Comparison of ENCODE assay signal across 23 cellular contexts in the genomic region with DNA sequence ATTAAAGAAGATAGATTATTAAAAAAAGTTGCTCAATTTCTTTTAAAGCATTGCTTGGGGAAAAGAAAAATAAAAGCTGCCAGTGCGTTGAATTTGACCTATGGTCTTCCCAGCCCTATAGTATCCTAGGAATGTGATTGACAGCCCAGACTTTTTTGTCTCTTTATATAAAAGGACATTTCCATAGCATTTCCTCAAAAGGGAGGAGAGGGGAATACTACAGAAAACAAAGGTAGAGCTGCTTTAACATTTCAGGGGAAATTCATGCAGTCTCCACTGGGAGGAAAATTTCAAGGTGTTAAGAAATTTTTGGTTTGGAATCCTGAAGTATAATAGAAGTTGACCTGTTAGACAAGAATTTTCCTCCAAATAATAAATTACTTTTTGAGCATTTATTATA. TPM values are rescaled to one million over a fixed set of nuclear protein-coding genes. Genes with fewer than 3 reads are reported as not detected.
"Had no signal": no experiment of that assay in that cellular context is flagged by ENCODE, and none has a peak within 500 bp of the region (broad histone marks: within the 10 kb centered on the region; RNA-seq: fewer than 3 reads in every experiment).

No MANE protein-coding gene starts in this region.

- H3K27me3 Mint-ChIP-seq: activated B cell treated with CpG ODN at 0.5 μM for 24 hours; activated CD4-positive, alpha-beta memory T cell treated with anti-CD3 and anti-CD28 coated beads for 36 hours; activated naive CD8-positive, alpha-beta T cell treated with anti-CD3 and anti-CD28 coated beads for 36 hours; activated T-helper 17 cell treated with anti-CD3 and anti-CD28 coated beads, Interleukin-2, amount 50 U/mL, for 72 hours had no signal

- H3K36me3 ChIP-seq: adrenal gland, brain microvascular endothelial cell, breast epithelium, WERI-Rb-1 had no signal

- H3K27ac Mint-ChIP-seq: activated B cell treated with CpG ODN at 0.5 μM for 24 hours; activated CD4-positive, alpha-beta memory T cell treated with anti-CD3 and anti-CD28 coated beads for 36 hours; activated CD4-positive, alpha-beta T cell treated with anti-CD3 and anti-CD28 coated beads, Interleukin-2, amount 10 ng/mL, durations not matched to agents 24 days and 14 days; activated CD8-positive, alpha-beta T cell treated with anti-CD3 and anti-CD28 coated beads for 36 hours; activated naive CD4-positive, alpha-beta T cell treated with anti-CD3 and anti-CD28 coated beads for 36 hours; activated naive CD4-positive, alpha-beta T cell treated with anti-CD3 and anti-CD28 coated beads, Interleukin-2, amount 50 U/mL, for 72 hours; activated naive CD8-positive, alpha-beta T cell treated with anti-CD3 and anti-CD28 coated beads for 36 hours; activated T-cell treated with anti-CD3 and anti-CD28 coated beads, Interleukin-2, amount 50 U/mL, for 72 hours; activated T-helper 1 cell treated with anti-CD3 and anti-CD28 coated beads, Interleukin-12 subunit alpha, Interleukin-12 subunit beta, Interleukin-2, Interleukin-4 antibody, amounts not matched to agents 30 ng/mL and 10 ng/mL and 1 ng/mL, durations not matched to agents 14 hours and 24 hours and 36 hours; activated T-helper 17 cell treated with anti-CD3 and anti-CD28 coated beads, Interleukin-2, amount 50 U/mL, for 72 hours had no signal

- H3K27ac ChIP-seq: adrenal gland, body of pancreas, brain microvascular endothelial cell, breast epithelium, WERI-Rb-1 had no signal

- H3K36me3 Mint-ChIP-seq: activated CD4-positive, alpha-beta memory T cell treated with anti-CD3 and anti-CD28 coated beads for 36 hours; activated naive CD4-positive, alpha-beta T cell treated with anti-CD3 and anti-CD28 coated beads, Interleukin-2, amount 50 U/mL, for 72 hours; activated naive CD8-positive, alpha-beta T cell treated with anti-CD3 and anti-CD28 coated beads for 36 hours had no signal

- H3K27me3 ChIP-seq: adrenal gland, body of pancreas, brain microvascular endothelial cell, breast epithelium had no signal

- H3K4me3 ChIP-seq: adrenal gland, body of pancreas, breast epithelium had no signal

- H3K9me3 Mint-ChIP-seq: activated B cell treated with CpG ODN at 0.5 μM for 24 hours; activated CD4-positive, alpha-beta memory T cell treated with anti-CD3 and anti-CD28 coated beads for 36 hours; activated CD4-positive, alpha-beta T cell treated with anti-CD3 and anti-CD28 coated beads, Interleukin-2, amount 10 ng/mL, durations not matched to agents 24 days and 14 days; activated CD8-positive, alpha-beta T cell treated with anti-CD3 and anti-CD28 coated beads for 36 hours; activated naive CD4-positive, alpha-beta T cell treated with anti-CD3 and anti-CD28 coated beads for 36 hours; activated naive CD4-positive, alpha-beta T cell treated with anti-CD3 and anti-CD28 coated beads, Interleukin-2, amount 50 U/mL, for 72 hours; activated naive CD8-positive, alpha-beta T cell treated with anti-CD3 and anti-CD28 coated beads for 36 hours; activated T-cell treated with anti-CD3 and anti-CD28 coated beads, Interleukin-2, amount 50 U/mL, for 4 hours; activated T-cell treated with anti-CD3 and anti-CD28 coated beads, Interleukin-2, amount 50 U/mL, for 72 hours; activated T-helper 1 cell treated with anti-CD3 and anti-CD28 coated beads, Interleukin-12 subunit alpha, Interleukin-12 subunit beta, Interleukin-2, Interleukin-4 antibody, amounts not matched to agents 30 ng/mL and 10 ng/mL and 1 ng/mL, durations not matched to agents 14 hours and 24 hours and 36 hours; activated T-helper 17 cell treated with anti-CD3 and anti-CD28 coated beads, Interleukin-2, amount 50 U/mL, for 72 hours had no signal

- H3K4me1 Mint-ChIP-seq: activated T-helper 17 cell treated with anti-CD3 and anti-CD28 coated beads, Interleukin-2, amount 50 U/mL, for 72 hours had no signal

- H3K9me3 ChIP-seq: adrenal gland, body of pancreas, breast epithelium had no signal

- H3K4me1 ChIP-seq: adrenal gland, body of pancreas, breast epithelium had no signal

- H3K4me3 Mint-ChIP-seq: activated B cell treated with CpG ODN at 0.5 μM for 24 hours; activated CD4-positive, alpha-beta memory T cell treated with anti-CD3 and anti-CD28 coated beads for 36 hours; activated CD4-positive, alpha-beta T cell treated with anti-CD3 and anti-CD28 coated beads, Interleukin-2, amount 10 ng/mL, durations not matched to agents 24 days and 14 days; activated CD8-positive, alpha-beta T cell treated with anti-CD3 and anti-CD28 coated beads for 36 hours; activated naive CD4-positive, alpha-beta T cell treated with anti-CD3 and anti-CD28 coated beads for 36 hours; activated naive CD8-positive, alpha-beta T cell treated with anti-CD3 and anti-CD28 coated beads for 36 hours; activated T-cell treated with anti-CD3 and anti-CD28 coated beads, Interleukin-2, amount 50 U/mL, for 4 hours; activated T-cell treated with anti-CD3 and anti-CD28 coated beads, Interleukin-2, amount 50 U/mL, for 72 hours; activated T-helper 1 cell treated with anti-CD3 and anti-CD28 coated beads, Interleukin-12 subunit alpha, Interleukin-12 subunit beta, Interleukin-2, Interleukin-4 antibody, amounts not matched to agents 30 ng/mL and 10 ng/mL and 1 ng/mL, durations not matched to agents 14 hours and 24 hours and 36 hours; activated T-helper 17 cell treated with anti-CD3 and anti-CD28 coated beads, Interleukin-2, amount 50 U/mL, for 72 hours; T-helper 17 cell had no signal

RNA-seq across cellular contexts. Expression of a gene that starts 17.9 kb away (rescaled TPM):
- total RNA-seq: activated B cell treated with CpG ODN at 0.5 μM for 24 hours; activated CD4-positive, alpha-beta memory T cell treated with anti-CD3 and anti-CD28 coated beads for 36 hours; activated CD4-positive, alpha-beta T cell treated with anti-CD3 and anti-CD28 coated beads, Interleukin-2, amount 10 ng/mL, durations not matched to agents 24 days and 14 days; activated CD8-positive, alpha-beta memory T cell treated with anti-CD3 and anti-CD28 coated beads for 36 hours; activated CD8-positive, alpha-beta T cell treated with anti-CD3 and anti-CD28 coated beads for 36 hours; activated naive CD4-positive, alpha-beta T cell treated with anti-CD3 and anti-CD28 coated beads for 36 hours; activated naive CD4-positive, alpha-beta T cell treated with anti-CD3 and anti-CD28 coated beads, Interleukin-2, amount 50 U/mL, for 72 hours; activated naive CD8-positive, alpha-beta T cell treated with anti-CD3 and anti-CD28 coated beads for 36 hours; activated T-cell treated with anti-CD3 and anti-CD28 coated beads, Interleukin-2, amount 50 U/mL, for 4 hours; activated T-cell treated with anti-CD3 and anti-CD28 coated beads, Interleukin-2, amount 50 U/mL, for 72 hours; activated T-helper 1 cell treated with anti-CD3 and anti-CD28 coated beads, Interleukin-12 subunit alpha, Interleukin-12 subunit beta, Interleukin-2, Interleukin-4 antibody, amounts not matched to agents 30 ng/mL and 10 ng/mL and 1 ng/mL, durations not matched to agents 14 hours and 24 hours and 36 hours; activated T-helper 17 cell treated with anti-CD3 and anti-CD28 coated beads, Interleukin-2, amount 50 U/mL, for 72 hours; adrenal gland; astrocyte; body of pancreas; breast epithelium; cardiac septum; T-helper 1 cell treated with Interleukin-12 subunit alpha and Interleukin-12 subunit beta and Interleukin-4 antibody, amounts not matched to agents 30 ng/mL and 1 ng/mL, for 36 hours; T-helper 17 cell; T-helper 2 cell treated with Interferon-gamma antibody and Interleukin-4, amounts not matched to agents 100 ng/mL and 5 ng/mL, for 36 hours had no signal
- polyA plus RNA-seq: adrenal gland, aorta had no signal
